19 cellular contexts compared by ENCODE assay signal in genomic region chr4:145625677-145626622, GRCh38. TPM values are rescaled to one million over a fixed set of nuclear protein-coding genes. Genes with fewer than 3 reads are reported as not detected.
DNase-seq lines count a peak whose midpoint lies in the region; ATAC-seq, FAIRE-seq and TF ChIP-seq lines count a peak whose summit lies in the region.
"Had no signal": no experiment of that assay in that cellular context is flagged by ENCODE, and none has a peak within 500 bp of the region (broad histone marks: within the 10 kb centered on the region; RNA-seq: fewer than 3 reads in every experiment).

No MANE protein-coding gene starts in this region.

- DNase-seq in GM18507 (ENCODE audit: extremely low spot score, insufficient read length, low read depth) (no peak), left kidney (ENCODE audit: low read depth, low spot score) (peak; percentile 61), iPS-NIHi11 (ENCODE audit: low spot score) (no peak), foreskin keratinocyte (no peak), cortex of kidney (lab: John Stamatoyannopoulos, UW) (no peak)
- DNase-seq: activated CD4-positive, alpha-beta T cell treated with anti-CD3 and anti-CD28 coated beads, Interleukin-2, amount 50 U/mL, for 48 hours; activated naive CD8-positive, alpha-beta T cell treated with anti-CD3 and anti-CD28 coated beads, Interleukin-2, amount 10 ng/mL, durations not matched to agents 7 days and 5 days; activated T-cell treated with anti-CD3 and anti-CD28 coated beads, Interleukin-2, amount 50 U/mL, for 4 hours; brain microvascular endothelial cell; COR-L47; dorsolateral prefrontal cortex; esophagus squamous epithelium; NCI-H1694 had no signal

- TF ChIP-seq CTCF in foreskin keratinocyte (conservative IDR thresholded peaks at IDR 0.05), result no peak

- ATAC-seq in GM19395 (IDR thresholded peaks at IDR 0.05; ENCODE audit: unreplicated experiment) (peak; percentile 58), HG03175 (IDR thresholded peaks at IDR 0.05; ENCODE audit: unreplicated experiment) (peak; percentile 36), foreskin keratinocyte (no peak)
- ATAC-seq: activated T-cell treated with anti-CD3 and anti-CD28 coated beads, Interleukin-2, amount 50 U/mL, for 4 hours had no signal

- H3K27ac ChIP-seq in foreskin keratinocyte, result no peak overlapping the region
- H3K27ac ChIP-seq: brain microvascular endothelial cell, dorsolateral prefrontal cortex, esophagus squamous epithelium, RWPE1 had no signal

- H3K4me1 ChIP-seq in foreskin keratinocyte, result peaks cover 9% of the 10 kb centered on the region

- no peaks in the 10 kb centered on the region for H3K27me3 ChIP-seq in foreskin keratinocyte
- H3K27me3 ChIP-seq: brain microvascular endothelial cell, dorsolateral prefrontal cortex, esophagus squamous epithelium had no signal

- peak; percentile 75 for FAIRE-seq in GM18507 (lab: Jason Lieb, UNC)

RNA-seq across cellular contexts. Expression of gene MMAA, which starts 6.8 kb away (rescaled TPM):
- total RNA-seq in foreskin keratinocyte, result 3.9 and 4.8 TPM in 2 replicates
- polyA plus RNA-seq in foreskin keratinocyte, result 3.9 and 4.5 TPM in 2 replicates

RNA-seq across cellular contexts. Expression of gene C4orf51, which starts 54.0 kb away (rescaled TPM):
- not detected in 2 replicates for total RNA-seq in foreskin keratinocyte
- polyA plus RNA-seq in foreskin keratinocyte, result not detected in 2 replicates
- total RNA-seq: activated naive CD8-positive, alpha-beta T cell treated with anti-CD3 and anti-CD28 coated beads, Interleukin-2, amount 10 ng/mL, durations not matched to agents 7 days and 5 days; activated T-cell treated with anti-CD3 and anti-CD28 coated beads, Interleukin-2, amount 50 U/mL, for 4 hours; esophagus squamous epithelium; lower leg skin; M059J; omental fat pad had no signal
